Comparison of ENCODE assay signal across 8 cellular contexts in the genomic region with DNA sequence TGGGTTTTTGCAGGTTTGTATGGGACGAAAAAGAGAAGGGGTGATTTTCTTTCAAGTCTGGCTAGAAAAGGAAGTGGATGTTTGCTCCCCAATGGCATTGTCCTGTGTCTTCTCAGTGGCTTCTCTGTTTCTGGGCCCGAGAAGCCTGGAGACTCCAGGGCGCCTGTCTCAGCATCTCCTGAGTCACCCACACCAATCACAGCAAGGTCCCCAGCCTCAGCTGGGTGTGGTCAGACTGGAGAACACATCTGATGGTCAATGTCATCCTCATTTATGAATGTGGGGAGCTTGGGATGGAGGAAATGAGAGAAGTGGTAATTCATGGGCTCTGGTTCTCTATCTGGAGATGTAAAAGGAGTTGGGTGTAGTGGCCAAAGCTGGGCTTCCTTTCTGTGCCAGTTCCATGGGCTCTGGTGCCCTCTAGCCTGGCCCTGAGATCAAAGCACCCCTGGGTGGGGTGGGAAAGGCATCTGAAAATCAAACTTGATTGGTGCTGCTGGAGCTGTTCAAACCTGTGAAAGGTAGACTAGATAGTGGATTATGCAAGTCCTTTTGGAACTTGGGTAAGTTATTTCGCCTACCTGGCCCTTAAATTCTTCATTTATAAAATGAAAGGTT. TPM values are rescaled to one million over a fixed set of nuclear protein-coding genes. Genes with fewer than 3 reads are reported as not detected.
DNase-seq lines count a peak whose midpoint lies in the region; ATAC-seq and TF ChIP-seq lines count a peak whose summit lies in the region.

No MANE protein-coding gene starts in this region.

- no peak overlapping the region for H3K9ac ChIP-seq in mammary epithelial cell (ENCODE audit: insufficient read depth, low read length)

- 71% methylated on average over 4 of the region's 4 CpGs for WGBS in mammary epithelial cell (ENCODE audit: low coverage, missing lambda C conversion rate)

- TF ChIP-seq CTCF in MCF 10A (IDR thresholded peaks at IDR 0.05; ENCODE audit: unreplicated experiment) (no peak), mammary epithelial cell (conservative IDR thresholded peaks at IDR 0.05 in 1 of 2, IDR thresholded peaks at IDR 0.05 in 1 of 2; ENCODE audit: extremely low read depth in 1 of 2, insufficient read depth in 1 of 2, low read depth in 1 of 2, low read length in 2 of 2) (peak in 1 of 2 donors; percentile 34), upper lobe of right lung (IDR thresholded peaks at IDR 0.05) (peak; percentile 46)

- no peak overlapping the region for H3K4me2 ChIP-seq in mammary epithelial cell (ENCODE audit: insufficient read depth, low read depth, low read length)

- H3K79me2 ChIP-seq in mammary epithelial cell (ENCODE audit: insufficient read depth, low read length): no peaks in the 10 kb centered on the region

- H3K27me3 ChIP-seq in mammary epithelial cell (ENCODE audit: insufficient read depth, low read length) (no peaks in the 10 kb centered on the region), upper lobe of right lung (no peaks in the 10 kb centered on the region)

- intact Hi-C loops in MCF 10A (cut with micrococcal nuclease) (loop anchor here (1.0 to 2.0 kb wide), 3 partner anchors 75 to 337 kb away; no protein-coding TSS in a partner anchor), mammary epithelial cell (cut with micrococcal nuclease) (no loop called here), upper lobe of right lung (cut with DNase I) (no loop called here)

- no peaks in the 10 kb centered on the region for H4K20me1 ChIP-seq in mammary epithelial cell (ENCODE audit: insufficient read depth, low read length)

- no TSS peak for BruUV-seq in MCF 10A (replicated peaks; lab: Mats Ljungman, UMichigan)
- BruUV-seq in mammary epithelial cell (replicated peaks; lab: Mats Ljungman, UMichigan): no TSS peak

- no peak overlapping the region for H3K27ac Mint-ChIP-seq in MCF 10A (ENCODE audit: low read depth, unreplicated experiment)

- no peaks in the 10 kb centered on the region for H3K36me3 Mint-ChIP-seq in MCF 10A (ENCODE audit: insufficient read depth, unreplicated experiment)

- CTCF ChIA-PET in MCF 10A (lab: Yijun Ruan, JAX) (interaction anchor here (0.6 to 1.7 kb wide), 5 partner anchors 13 to 78 kb away, joined by 3 to 11 read pairs (median 3); partner anchors contain the start of gene RASL11A), mammary epithelial cell (lab: Charles Lee; ENCODE audit: low non-redundant PET) (interaction anchor here (0.6 kb wide), 1 partner anchor 358 kb away, joined by 3 read pairs; no protein-coding TSS in a partner anchor)

- no peaks in the 10 kb centered on the region for H3K9me3 Mint-ChIP-seq in MCF 10A (ENCODE audit: unreplicated experiment)

- no peaks in the 10 kb centered on the region for H3K9me3 ChIP-seq in mammary epithelial cell (replicated peaks; ENCODE audit: insufficient read depth, low read length)
- no peaks in the 10 kb centered on the region for H3K9me3 ChIP-seq in upper lobe of right lung

- dilution Hi-C loops in mammary epithelial cell (cut with HindIII; ENCODE audit: low sequenced_read_pairs): no loop called here

- no peak overlapping the region for H3K4me3 ChIP-seq in mammary epithelial cell (replicated peaks in 1 of 3; ENCODE audit: insufficient read depth in 1 of 3, low read depth in 2 of 3, low read length in 3 of 3)
- no peak overlapping the region for H3K4me3 ChIP-seq in upper lobe of right lung

- ATAC-seq in upper lobe of right lung (peak; percentile 91), GM18870 (IDR thresholded peaks at IDR 0.05; ENCODE audit: unreplicated experiment) (no peak)

- DNase-seq in MCF 10A (ENCODE audit: unreplicated experiment) (peak; percentile 56), mammary epithelial cell (no peak), RKO (ENCODE audit: low spot score) (peak; percentile 46), glomerular visceral epithelial cell (ENCODE audit: extremely low spot score) (peak; percentile 35), upper lobe of right lung (no peak), dedifferentiated amniotic fluid mesenchymal stem cell (ENCODE audit: extremely low spot score) (no peak), OCI-M2 (lab: John Stamatoyannopoulos, UW; ENCODE audit: unreplicated experiment) (no peak)

- no peak overlapping the region for H2AFZ ChIP-seq in mammary epithelial cell (ENCODE audit: low read depth, low read length)

- H3K4me1 Mint-ChIP-seq in MCF 10A (ENCODE audit: insufficient read depth, unreplicated experiment): no peaks in the 10 kb centered on the region

- no peak overlapping the region for H3K4me3 Mint-ChIP-seq in MCF 10A (ENCODE audit: unreplicated experiment)

- H3K27ac ChIP-seq in mammary epithelial cell (ENCODE audit: insufficient read depth, low read depth, low read length): no peak overlapping the region
- H3K27ac ChIP-seq in upper lobe of right lung: no peak overlapping the region

- H3K4me1 ChIP-seq in mammary epithelial cell (ENCODE audit: insufficient read depth, low read length) (no peaks in the 10 kb centered on the region), upper lobe of right lung (no peaks in the 10 kb centered on the region)

- POLR2A ChIA-PET in MCF 10A (lab: Yijun Ruan, JAX): no interaction called here

- in situ Hi-C loops in mammary epithelial cell (cut with MboI; ENCODE audit: low sequenced_read_pairs in 2 of 2): no loop called here

- H3K36me3 ChIP-seq in mammary epithelial cell (ENCODE audit: insufficient read depth, low read length) (no peaks in the 10 kb centered on the region), upper lobe of right lung (no peaks in the 10 kb centered on the region)

- H3K27me3 Mint-ChIP-seq in MCF 10A (ENCODE audit: insufficient read depth, unreplicated experiment): no peaks in the 10 kb centered on the region

RNA-seq across cellular contexts. Expression of gene RASL11A, which starts 13.4 kb away (rescaled TPM):
- total RNA-seq in MCF 10A (2022) (0.71 and 0.98 TPM in 2 replicates), mammary epithelial cell (1 to 10 TPM; 1.6 to 2.2 TPM), upper lobe of right lung (25.6 TPM)
- polyA plus RNA-seq in mammary epithelial cell: 1.5 TPM
- polyA minus RNA-seq in mammary epithelial cell: not detected

RNA-seq across cellular contexts. Expression of gene RPL21, which starts 32.7 kb away (rescaled TPM):
- total RNA-seq in MCF 10A (2022) (1,293 and 1,479 TPM in 2 replicates), mammary epithelial cell (100 to 1,000 TPM; 422 to 818 TPM), upper lobe of right lung (806 TPM)
- 1,234 TPM for polyA plus RNA-seq in mammary epithelial cell
- 245 TPM for polyA minus RNA-seq in mammary epithelial cell

Comparison
In these comparisons a context has a peak if more than half of its experiments do, and no peak if none do; other contexts are left out.
1. DNase-seq: peak in MCF 10A (single experiment), RKO (single experiment) and glomerular visceral epithelial cell (single experiment); none in mammary epithelial cell (single experiment), upper lobe of right lung (single experiment), dedifferentiated amniotic fluid mesenchymal stem cell (single experiment) and OCI-M2 (single experiment).